ENCODE assay signal across 11 cellular contexts in the genomic region with DNA sequence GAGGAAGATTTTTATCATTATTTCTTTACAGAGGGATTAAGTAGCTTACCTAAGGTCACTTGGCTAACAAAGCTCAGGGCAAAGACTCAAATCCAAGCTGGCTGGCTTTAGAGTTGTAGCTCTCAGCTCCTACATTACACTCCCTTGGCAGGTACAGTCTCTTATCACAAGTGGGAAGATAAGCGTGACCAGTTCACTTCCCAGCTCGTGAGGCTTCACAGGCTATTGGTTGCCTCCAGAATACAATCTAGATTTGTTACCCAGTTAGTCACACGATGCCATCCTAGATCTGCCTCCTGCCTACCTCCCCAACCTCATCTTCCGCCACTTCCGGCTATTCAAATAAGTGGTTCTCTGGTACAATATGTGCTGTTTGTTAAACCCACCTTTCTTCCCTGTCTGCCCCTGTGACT. TPM values are rescaled to one million over a fixed set of nuclear protein-coding genes. Genes with fewer than 3 reads are reported as not detected.
DNase-seq lines count a peak whose midpoint lies in the region; ATAC-seq lines count a peak whose summit lies in the region.
"Had no signal": no experiment of that assay in that cellular context is flagged by ENCODE, and none has a peak within 500 bp of the region (broad histone marks: within the 10 kb centered on the region; RNA-seq: fewer than 3 reads in every experiment).

No MANE protein-coding gene starts in this region.

- H3K27ac Mint-ChIP-seq in naive B cell: no peak overlapping the region
- H3K27ac Mint-ChIP-seq: activated naive CD4-positive, alpha-beta T cell treated with anti-CD3 and anti-CD28 coated beads, Interleukin-2, amount 50 U/mL, for 72 hours; immature natural killer cell had no signal

- H3K9me3 Mint-ChIP-seq in naive B cell: no peaks in the 10 kb centered on the region
- H3K9me3 Mint-ChIP-seq: activated naive CD4-positive, alpha-beta T cell treated with anti-CD3 and anti-CD28 coated beads, Interleukin-2, amount 50 U/mL, for 72 hours; immature natural killer cell had no signal

- peak; percentile 67 for ATAC-seq in GM18867 (IDR thresholded peaks at IDR 0.05; ENCODE audit: unreplicated experiment)
- ATAC-seq in GM21528 (IDR thresholded peaks at IDR 0.05; ENCODE audit: low FRiP score, unreplicated experiment): peak; percentile 59
- peak; percentile 70 to 77 for ATAC-seq in naive B cell (ENCODE audit: low read depth in 2 of 2)

- DNase-seq in HT-29 (ENCODE audit: low spot score) (peak; percentile 22), naive B cell (no peak), DMS153 treated with DMSO at 0.1 percent for 48 hours (lab: John Stamatoyannopoulos, UW; ENCODE audit: unreplicated experiment) (no peak), NCI-H2227 treated with DMSO at 0.1 percent for 48 hours (lab: John Stamatoyannopoulos, UW) (no peak), EL (no peak)
- DNase-seq: HCEC 1CT had no signal

- H3K27me3 Mint-ChIP-seq in naive B cell: peaks cover 0 to 15% (median 0%) of the 10 kb centered on the region in 3 donors

- H3K4me3 Mint-ChIP-seq in naive B cell: peak overlapping the region in 1 of 8 donors; percentile 19
- H3K4me3 Mint-ChIP-seq: immature natural killer cell had no signal

- H3K4me1 Mint-ChIP-seq in naive B cell: peaks cover 11 to 20% (median 13%) of the 10 kb centered on the region in 3 donors

- H3K36me3 Mint-ChIP-seq in naive B cell: no peaks in the 10 kb centered on the region
- H3K36me3 Mint-ChIP-seq: activated naive CD4-positive, alpha-beta T cell treated with anti-CD3 and anti-CD28 coated beads, Interleukin-2, amount 50 U/mL, for 72 hours; immature natural killer cell had no signal

RNA-seq across cellular contexts. Expression of a gene that starts 3.7 kb away (rescaled TPM):
- total RNA-seq in HT-29 (2014; rRNA removed; shearing (Covaris generic)): 0.03 TPM in 1 of 2 replicates, not detected in the other
- polyA plus RNA-seq in naive B cell (ENCODE audit: low read depth in 6 of 6): 1 to 10 TPM in 4 of 6 donors, under 1 TPM in 1, not detected in 1; 0.13 to 5.5 (median 1.6) TPM
- total RNA-seq: M059J had no signal
